20 cellular contexts compared by ENCODE assay signal in the genomic region with DNA sequence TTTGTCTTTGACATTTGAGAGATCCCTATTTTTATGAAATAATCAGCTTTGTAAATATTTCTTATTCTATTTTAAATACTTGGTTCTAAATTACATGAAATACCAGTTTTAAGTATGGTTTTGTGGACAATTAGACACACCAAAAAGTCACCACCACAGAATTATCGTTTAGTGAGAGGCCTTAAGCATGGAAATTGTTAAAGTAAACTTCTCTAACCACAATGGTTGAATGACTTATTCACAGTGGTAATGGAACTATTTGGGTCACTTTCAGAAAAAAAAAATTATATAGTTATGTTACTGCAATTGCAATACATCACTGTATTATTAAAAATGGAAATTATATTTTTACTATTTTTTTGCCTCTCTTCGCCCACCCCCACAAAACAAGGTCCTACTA.
"Had no signal": no experiment of that assay in that cellular context is flagged by ENCODE, and none has a peak within 500 bp of the region (broad histone marks: within the 10 kb centered on the region; RNA-seq: fewer than 3 reads in every experiment).

No MANE protein-coding gene starts in this region.

- H3K27ac ChIP-seq: prostate gland, transverse colon had no signal

- DNase-seq: activated CD4-positive, alpha-beta T cell treated with anti-CD3 and anti-CD28 coated beads, Interleukin-2, amount 10 ng/mL, durations not matched to agents 7 days and 5 days; activated CD4-positive, CD25-positive, alpha-beta regulatory T cell; activated CD8-positive, alpha-beta memory T cell treated with anti-CD3 and anti-CD28 coated beads, Interleukin-2, amount 50 U/mL, for 48 hours; activated gamma-delta T cell; activated T-cell treated with anti-CD3 and anti-CD28 coated beads, Interleukin-2, amount 50 U/mL, for 72 hours; amygdala; foreskin fibroblast; glutamatergic neuron; mesendoderm; occipital lobe; right cardiac atrium; stimulated activated CD4-positive, alpha-beta T cell treated with anti-CD3 and anti-CD28 coated beads, Interleukin-4, amount 100 ng/mL, for 4 hours; stimulated activated CD8-positive, alpha-beta memory T cell treated with anti-CD3 and anti-CD28 coated beads, Interleukin-4, amount 100 ng/mL, for 48 hours; stimulated activated naive CD4-positive, alpha-beta T cell treated with Interleukin-2 at 50 U/mL for 16 hours; transverse colon had no signal

- H3K9me3 ChIP-seq: prostate gland, transverse colon had no signal

- H3K4me3 ChIP-seq: prostate gland, smooth muscle cell, transverse colon had no signal

- H3K4me2 ChIP-seq: smooth muscle cell had no signal

- H3K27me3 ChIP-seq: transverse colon had no signal

- H3K4me1 ChIP-seq: prostate gland, transverse colon had no signal

- ATAC-seq: activated naive CD4-positive, alpha-beta T cell treated with anti-CD3 and anti-CD28 coated beads, Interleukin-2, amount 50 U/mL, for 72 hours; activated T-cell treated with anti-CD3 and anti-CD28 coated beads, Interleukin-2, amount 50 U/mL, for 72 hours; esophagus mucosa; natural killer cell treated with Interleukin-12 subunit alpha and Interleukin-12 subunit beta and Interleukin-15 and Interleukin-18, amount 100 ng/mL, for 72 hours; right cardiac atrium had no signal

- H3K36me3 ChIP-seq: prostate gland, transverse colon had no signal
